ENCODE assay signal across 12 cellular contexts in genomic region chr1:187476671-187477070, GRCh38.
A peak's percentile ranks its signal among the peaks of the same experiment; 100 is the strongest.
DNase-seq lines count a peak whose midpoint lies in the region; ATAC-seq and TF ChIP-seq lines count a peak whose summit lies in the region.
"Had no signal": no experiment of that assay in that cellular context is flagged by ENCODE, and none has a peak within 500 bp of the region (broad histone marks: within the 10 kb centered on the region; RNA-seq: fewer than 3 reads in every experiment).

No MANE protein-coding gene starts in this region.

- DNase-seq in fibroblast of the conjunctiva (ENCODE audit: low read depth) = peak; percentile 4
- DNase-seq in dedifferentiated amniotic fluid mesenchymal stem cell (ENCODE audit: extremely low spot score) = no peak
- DNase-seq in SKM-1 (lab: John Stamatoyannopoulos, UW; ENCODE audit: unreplicated experiment) = no peak
- DNase-seq in activated naive CD8-positive, alpha-beta T cell treated with anti-CD3 and anti-CD28 coated beads, Interleukin-2, amount 50 U/mL, for 24 hours = no peak
- DNase-seq: COR-L47, occipital lobe, tibial artery had no signal

- no peaks in the 10 kb centered on the region for H3K4me1 Mint-ChIP-seq in activated naive CD8-positive, alpha-beta T cell treated with anti-CD3 and anti-CD28 coated beads, Interleukin-2, amount 50 U/mL, for 24 hours
- H3K4me1 Mint-ChIP-seq: IgD-negative memory B cell had no signal

- H3K27me3 Mint-ChIP-seq in activated naive CD8-positive, alpha-beta T cell treated with anti-CD3 and anti-CD28 coated beads, Interleukin-2, amount 50 U/mL, for 24 hours = no peaks in the 10 kb centered on the region
- H3K27me3 Mint-ChIP-seq: IgD-negative memory B cell had no signal

- TF ChIP-seq RAD21 in Ishikawa (IDR thresholded peaks at IDR 0.05; ENCODE audit: low read depth) = peak; percentile 31; the same call in 1 of the 2 replicates

- H3K36me3 Mint-ChIP-seq in activated naive CD8-positive, alpha-beta T cell treated with anti-CD3 and anti-CD28 coated beads, Interleukin-2, amount 50 U/mL, for 24 hours (ENCODE audit: low read depth) = no peaks in the 10 kb centered on the region
- H3K36me3 Mint-ChIP-seq: IgD-negative memory B cell had no signal

- TF ChIP-seq EP300 in Ishikawa (IDR thresholded peaks at IDR 0.05; ENCODE audit: borderline replicate concordance) = no peak

- H3K27ac ChIP-seq in C4-2B = no peak overlapping the region
- H3K27ac ChIP-seq: tibial artery had no signal

- ATAC-seq in SK-N-SH treated with all-trans-retinoic acid at 6 μM for 48 hours (peak; percentile 68), HG02588 (IDR thresholded peaks at IDR 0.05; ENCODE audit: unreplicated experiment) (no peak)
- ATAC-seq in activated naive CD8-positive, alpha-beta T cell treated with anti-CD3 and anti-CD28 coated beads, Interleukin-2, amount 50 U/mL, for 24 hours = no peak

- no peak overlapping the region for H3K27ac Mint-ChIP-seq in activated naive CD8-positive, alpha-beta T cell treated with anti-CD3 and anti-CD28 coated beads, Interleukin-2, amount 50 U/mL, for 24 hours
- H3K27ac Mint-ChIP-seq: IgD-negative memory B cell had no signal

- H3K4me3 Mint-ChIP-seq in activated naive CD8-positive, alpha-beta T cell treated with anti-CD3 and anti-CD28 coated beads, Interleukin-2, amount 50 U/mL, for 24 hours = no peak overlapping the region
- H3K4me3 Mint-ChIP-seq: IgD-negative memory B cell had no signal

- TF ChIP-seq CTCF in C4-2B (conservative IDR thresholded peaks at IDR 0.05) = peak; percentile 71

- peaks cover 12% of the 10 kb centered on the region for H3K9me3 Mint-ChIP-seq in activated naive CD8-positive, alpha-beta T cell treated with anti-CD3 and anti-CD28 coated beads, Interleukin-2, amount 50 U/mL, for 24 hours

TF ChIP-seq in Ishikawa, 13 proteins besides CTCF, POLR2A, EP300 and RAD21:
- TF ChIP-seq ZBTB7A (IDR thresholded peaks at IDR 0.05; ENCODE audit: low read depth) (no peak), EGR1 (IDR thresholded peaks at IDR 0.05) (no peak), TEAD4 (IDR thresholded peaks at IDR 0.05) (no peak), YY1 (IDR thresholded peaks at IDR 0.05; ENCODE audit: low read depth) (no peak), USF1 (IDR thresholded peaks at IDR 0.05) (no peak), TCF12 (IDR thresholded peaks at IDR 0.05; ENCODE audit: low read depth) (no peak), REST (IDR thresholded peaks at IDR 0.05; ENCODE audit: low read depth) (no peak), FOXM1 (IDR thresholded peaks at IDR 0.05; ENCODE audit: borderline replicate concordance, low read depth) (no peak)
TF ChIP-seq in Ishikawa: peak in this region for 0.

TF ChIP-seq in SK-N-SH treated with all-trans-retinoic acid at 6 μM for 48 hours, 23 proteins besides CTCF, POLR2A, EP300 and RAD21:
- no peak for TF ChIP-seq ZFP3 (CRISPR knock-in tag; IDR thresholded peaks at IDR 0.05)
- TF ChIP-seq ESRRG (CRISPR knock-in tag; IDR thresholded peaks at IDR 0.05) = no peak
- TF ChIP-seq TSHZ2 (CRISPR knock-in tag; IDR thresholded peaks at IDR 0.05) = no peak
- no peak for TF ChIP-seq BACH2 (CRISPR knock-in tag; IDR thresholded peaks at IDR 0.05; ENCODE audit: borderline replicate concordance)
- no peak for TF ChIP-seq CREB5 (CRISPR knock-in tag; IDR thresholded peaks at IDR 0.05; ENCODE audit: low read depth)
- no peak for TF ChIP-seq ZNF8 (CRISPR knock-in tag; IDR thresholded peaks at IDR 0.05)
- TF ChIP-seq ARNTL (CRISPR knock-in tag; IDR thresholded peaks at IDR 0.05; ENCODE audit: borderline replicate concordance, low read depth) = no peak
